Comparison of ENCODE assay signal across 15 cellular contexts in the genomic region with DNA sequence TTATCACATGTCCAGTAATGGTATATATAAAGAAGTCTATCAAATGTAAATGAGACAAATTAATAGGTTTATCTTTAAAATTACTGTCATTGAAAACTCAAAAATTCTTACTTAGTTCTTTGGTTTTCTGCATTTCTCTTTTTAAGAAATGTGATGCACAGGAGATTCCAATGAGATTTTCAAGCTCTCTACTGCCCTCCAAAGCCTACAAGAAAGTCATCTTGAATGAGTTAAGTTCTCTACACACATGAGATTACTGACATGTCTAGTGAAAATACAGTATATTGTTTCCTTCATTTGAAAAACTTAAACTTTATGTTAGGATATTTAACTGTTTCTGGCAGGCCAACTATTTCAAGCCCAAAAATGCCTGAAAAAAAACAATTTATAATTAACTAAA.
DNase-seq lines count a peak whose midpoint lies in the region; ATAC-seq, FAIRE-seq and TF ChIP-seq lines count a peak whose summit lies in the region.
"Had no signal": no experiment of that assay in that cellular context is flagged by ENCODE, and none has a peak within 500 bp of the region (broad histone marks: within the 10 kb centered on the region; RNA-seq: fewer than 3 reads in every experiment).

No MANE protein-coding gene starts in this region.

- no TSS peak for BruUV-seq in HepG2 (replicated peaks; lab: Mats Ljungman, UMichigan)

- H3K4me1 ChIP-seq in HepG2 (ENCODE audit: insufficient read depth, low read length) (no peaks in the 10 kb centered on the region), right lobe of liver (no peaks in the 10 kb centered on the region)
- H3K4me1 ChIP-seq: body of pancreas had no signal

- no peaks in the 10 kb centered on the region for H3K4me1 Mint-ChIP-seq in activated naive CD8-positive, alpha-beta T cell treated with anti-CD3 and anti-CD28 coated beads for 36 hours
- H3K4me1 Mint-ChIP-seq: CD4-positive, alpha-beta memory T cell had no signal

- H3K36me3 ChIP-seq in HepG2 (replicated peaks in 1 of 2; ENCODE audit: control insufficient read depth in 1 of 2, insufficient read depth in 2 of 2, low read length in 2 of 2) (no peaks in the 10 kb centered on the region), right lobe of liver (no peaks in the 10 kb centered on the region)

- TF ChIP-seq RAD21 in HepG2 (CRISPR knock-in tag; IDR thresholded peaks at IDR 0.05), result no peak

- no peak for TF ChIP-seq EP300 in HepG2 (IDR thresholded peaks at IDR 0.05; ENCODE audit: low read depth in 2 of 2, low read length in 2 of 2)
- TF ChIP-seq EP300 in HepG2 (CRISPR knock-in tag; IDR thresholded peaks at IDR 0.05; ENCODE audit: borderline replicate concordance), result no peak

- in situ Hi-C loops in HepG2 (cut with HindIII; ENCODE audit: extremely low pct_ligation_motif_present, low pct_unique_long_range_greater_than_20kb), result no loop called here

- H2AFZ ChIP-seq in HepG2 (ENCODE audit: low read length), result no peak overlapping the region

- H3K27me3 ChIP-seq in HepG2 (ENCODE audit: control insufficient read depth in 1 of 2, insufficient read depth in 2 of 2, low read length in 2 of 2) (no peaks in the 10 kb centered on the region), right lobe of liver (no peaks in the 10 kb centered on the region)
- H3K27me3 ChIP-seq: body of pancreas had no signal

- TF ChIP-seq POLR2A in HepG2 (IDR thresholded peaks at IDR 0.05; ENCODE audit: insufficient read depth in 1 of 2, low read depth in 2 of 2, low read length in 2 of 2) (no peak), right lobe of liver (IDR thresholded peaks at IDR 0.05) (no peak), GM12892 (IDR thresholded peaks at IDR 0.05; ENCODE audit: low read depth, low read length) (no peak)

- no peak overlapping the region for H3K27ac ChIP-seq in HepG2 (ENCODE audit: extremely low read length, insufficient read depth, low read length)
- no peak overlapping the region for H3K27ac ChIP-seq in right lobe of liver
- H3K27ac ChIP-seq: body of pancreas had no signal

- FAIRE-seq in HepG2 (lab: Jason Lieb, UNC) (no peak), GM12892 (lab: Jason Lieb, UNC) (no peak)

- intact Hi-C loops in HepG2 (cut with micrococcal nuclease; ENCODE audit: unreplicated experiment) (no loop called here), right lobe of liver (cut with DNase I) (no loop called here)

- H3K4me3 Mint-ChIP-seq in activated naive CD8-positive, alpha-beta T cell treated with anti-CD3 and anti-CD28 coated beads for 36 hours, result no peak overlapping the region
- H3K4me3 Mint-ChIP-seq: CD4-positive, alpha-beta memory T cell; naive B cell had no signal

- H4K20me1 ChIP-seq in HepG2 (ENCODE audit: insufficient read depth, low read length), result no peaks in the 10 kb centered on the region

- POLR2A ChIA-PET in HepG2 (lab: Yijun Ruan, JAX), result no interaction called here

- H3K9me3 ChIP-seq in HepG2 (ENCODE audit: low read length) (no peaks in the 10 kb centered on the region), right lobe of liver (no peaks in the 10 kb centered on the region)
- H3K9me3 ChIP-seq: body of pancreas had no signal

- H3K4me2 ChIP-seq in HepG2 (ENCODE audit: low read depth, low read length), result no peak overlapping the region

- 0 out of 2 replicates have a peak, but pooled peaks have one; percentile 6 for TF ChIP-seq CTCF in HepG2 (CRISPR knock-in tag; IDR thresholded peaks at IDR 0.05)
- peak in 2 of 4 donors; percentile 13 to 14 for TF ChIP-seq CTCF in right lobe of liver (IDR thresholded peaks at IDR 0.05)
- peak; percentile 48 for TF ChIP-seq CTCF in epithelial cell of proximal tubule (conservative IDR thresholded peaks at IDR 0.05; ENCODE audit: low read depth, low read length)

- ATAC-seq in HepG2 (no peak), right lobe of liver (no peak)
- ATAC-seq: body of pancreas had no signal

- CTCF ChIA-PET in HepG2 (lab: Yijun Ruan, JAX; ENCODE audit: low intra/inter-chr PET ratio, low total read pairs), result no interaction called here

- H3K9me3 Mint-ChIP-seq in activated naive CD8-positive, alpha-beta T cell treated with anti-CD3 and anti-CD28 coated beads for 36 hours, result no peaks in the 10 kb centered on the region
- H3K9me3 Mint-ChIP-seq: naive B cell had no signal

- peaks cover 17% of the 10 kb centered on the region for H3K36me3 Mint-ChIP-seq in activated naive CD8-positive, alpha-beta T cell treated with anti-CD3 and anti-CD28 coated beads for 36 hours

- H3K79me2 ChIP-seq in HepG2 (ENCODE audit: insufficient read depth, low read length), result no peaks in the 10 kb centered on the region

- H3K27ac Mint-ChIP-seq in activated naive CD8-positive, alpha-beta T cell treated with anti-CD3 and anti-CD28 coated beads for 36 hours, result no peak overlapping the region
- H3K27ac Mint-ChIP-seq: CD4-positive, alpha-beta memory T cell; naive B cell had no signal

- H3K4me3 ChIP-seq in HepG2 (replicated peaks in 1 of 3; ENCODE audit: insufficient read depth in 1 of 3, low read depth in 2 of 3, low read length in 3 of 3), result no peak overlapping the region
- no peak overlapping the region for H3K4me3 ChIP-seq in right lobe of liver
- H3K4me3 ChIP-seq in epithelial cell of proximal tubule (ENCODE audit: low read depth, low read length), result no peak overlapping the region
- H3K4me3 ChIP-seq: body of pancreas had no signal

- peak; percentile 7 for DNase-seq in HepG2 (ENCODE audit: low spot score)
- no peak for DNase-seq in right lobe of liver
- peak; percentile 13 for DNase-seq in RPMI8226
- DNase-seq in epithelial cell of proximal tubule (ENCODE audit: low read depth), result no peak
- DNase-seq in NCI-H226, result no peak
- DNase-seq in SHP77 (lab: John Stamatoyannopoulos, UW), result no peak
- no peak for DNase-seq in activated naive CD8-positive, alpha-beta T cell treated with anti-CD3 and anti-CD28 coated beads for 36 hours
- no peak for DNase-seq in GM12892 (ENCODE audit: insufficient read length)
- DNase-seq: body of pancreas; CD4-positive, alpha-beta memory T cell; naive B cell; NCI-H2029 treated with DMSO at 0.1 percent for 48 hours; stimulated activated CD4-positive, alpha-beta T cell treated with anti-CD3 and anti-CD28 coated beads, Interleukin-2, amount 100 ng/mL, for 24 hours; substantia nigra; T-helper 1 cell had no signal

- no peak overlapping the region for H3K9ac ChIP-seq in HepG2 (ENCODE audit: insufficient read depth, low read depth, low read length)

- no peaks in the 10 kb centered on the region for H3K27me3 Mint-ChIP-seq in activated naive CD8-positive, alpha-beta T cell treated with anti-CD3 and anti-CD28 coated beads for 36 hours
- H3K27me3 Mint-ChIP-seq: CD4-positive, alpha-beta memory T cell; naive B cell had no signal

TF ChIP-seq in HepG2, 621 proteins besides CTCF, POLR2A, EP300 and RAD21 (continues in another document):
- no peak for TF ChIP-seq ARID2 (CRISPR knock-in tag; IDR thresholded peaks at IDR 0.05; ENCODE audit: borderline replicate concordance)
- no peak for TF ChIP-seq PTBP1 (IDR thresholded peaks at IDR 0.05; ENCODE audit: low read depth, low read length, poor library complexity, severe bottlenecking)
- TF ChIP-seq, protein P1, sequence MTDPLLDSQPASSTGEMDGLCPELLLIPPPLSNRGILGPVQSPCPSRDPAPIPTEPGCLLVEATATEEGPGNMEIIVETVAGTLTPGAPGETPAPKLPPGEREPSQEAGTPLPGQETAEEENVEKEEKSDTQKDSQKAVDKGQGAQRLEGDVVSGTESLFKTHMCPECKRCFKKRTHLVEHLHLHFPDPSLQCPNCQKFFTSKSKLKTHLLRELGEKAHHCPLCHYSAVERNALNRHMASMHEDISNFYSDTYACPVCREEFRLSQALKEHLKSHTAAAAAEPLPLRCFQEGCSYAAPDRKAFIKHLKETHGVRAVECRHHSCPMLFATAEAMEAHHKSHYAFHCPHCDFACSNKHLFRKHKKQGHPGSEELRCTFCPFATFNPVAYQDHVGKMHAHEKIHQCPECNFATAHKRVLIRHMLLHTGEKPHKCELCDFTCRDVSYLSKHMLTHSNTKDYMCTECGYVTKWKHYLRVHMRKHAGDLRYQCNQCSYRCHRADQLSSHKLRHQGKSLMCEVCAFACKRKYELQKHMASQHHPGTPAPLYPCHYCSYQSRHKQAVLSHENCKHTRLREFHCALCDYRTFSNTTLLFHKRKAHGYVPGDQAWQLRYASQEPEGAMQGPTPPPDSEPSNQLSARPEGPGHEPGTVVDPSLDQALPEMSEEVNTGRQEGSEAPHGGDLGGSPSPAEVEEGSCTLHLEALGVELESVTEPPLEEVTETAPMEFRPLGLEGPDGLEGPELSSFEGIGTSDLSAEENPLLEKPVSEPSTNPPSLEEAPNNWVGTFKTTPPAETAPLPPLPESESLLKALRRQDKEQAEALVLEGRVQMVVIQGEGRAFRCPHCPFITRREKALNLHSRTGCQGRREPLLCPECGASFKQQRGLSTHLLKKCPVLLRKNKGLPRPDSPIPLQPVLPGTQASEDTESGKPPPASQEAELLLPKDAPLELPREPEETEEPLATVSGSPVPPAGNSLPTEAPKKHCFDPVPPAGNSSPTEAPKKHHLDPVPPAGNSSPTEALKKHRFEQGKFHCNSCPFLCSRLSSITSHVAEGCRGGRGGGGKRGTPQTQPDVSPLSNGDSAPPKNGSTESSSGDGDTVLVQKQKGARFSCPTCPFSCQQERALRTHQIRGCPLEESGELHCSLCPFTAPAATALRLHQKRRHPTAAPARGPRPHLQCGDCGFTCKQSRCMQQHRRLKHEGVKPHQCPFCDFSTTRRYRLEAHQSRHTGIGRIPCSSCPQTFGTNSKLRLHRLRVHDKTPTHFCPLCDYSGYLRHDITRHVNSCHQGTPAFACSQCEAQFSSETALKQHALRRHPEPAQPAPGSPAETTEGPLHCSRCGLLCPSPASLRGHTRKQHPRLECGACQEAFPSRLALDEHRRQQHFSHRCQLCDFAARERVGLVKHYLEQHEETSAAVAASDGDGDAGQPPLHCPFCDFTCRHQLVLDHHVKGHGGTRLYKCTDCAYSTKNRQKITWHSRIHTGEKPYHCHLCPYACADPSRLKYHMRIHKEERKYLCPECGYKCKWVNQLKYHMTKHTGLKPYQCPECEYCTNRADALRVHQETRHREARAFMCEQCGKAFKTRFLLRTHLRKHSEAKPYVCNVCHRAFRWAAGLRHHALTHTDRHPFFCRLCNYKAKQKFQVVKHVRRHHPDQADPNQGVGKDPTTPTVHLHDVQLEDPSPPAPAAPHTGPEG (CRISPR knock-in tag; IDR thresholded peaks at IDR 0.05), result no peak
- no peak for TF ChIP-seq ZNF34 (CRISPR knock-in tag; IDR thresholded peaks at IDR 0.05; ENCODE audit: borderline replicate concordance)
- no peak for TF ChIP-seq SNRNP70 (IDR thresholded peaks at IDR 0.05; ENCODE audit: low read depth, low read length)
- no peak for TF ChIP-seq ZNF589 (CRISPR knock-in tag; conservative IDR thresholded peaks at IDR 0.05)

Comparison
In these comparisons a context has a peak if more than half of its experiments do, and no peak if none do; other contexts are left out.
1. DNase-seq: peak in HepG2 (single experiment) and RPMI8226 (single experiment); none in right lobe of liver (0 of 3), epithelial cell of proximal tubule (single experiment), NCI-H226 (single experiment), SHP77 (0 of 2), activated naive CD8-positive, alpha-beta T cell treated with anti-CD3 and anti-CD28 coated beads for 36 hours (single experiment) and GM12892 (single experiment).